Comparison of ENCODE assay signal across 20 cellular contexts in genomic region chr7:77839919-77840318, GRCh38. TPM values are rescaled to one million over a fixed set of nuclear protein-coding genes. Genes with fewer than 3 reads are reported as not detected.
A peak's percentile ranks its signal among the peaks of the same experiment; 100 is the strongest.
DNase-seq lines count a peak whose midpoint lies in the region; ATAC-seq, FAIRE-seq and TF ChIP-seq lines count a peak whose summit lies in the region.
"Had no signal": no experiment of that assay in that cellular context is flagged by ENCODE, and none has a peak within 500 bp of the region (broad histone marks: within the 10 kb centered on the region; RNA-seq: fewer than 3 reads in every experiment).

No MANE protein-coding gene starts in this region.

- H3K4me3 Mint-ChIP-seq in naive B cell = peak overlapping the region in 3 of 8 donors; percentile 22 to 57 (median 39)
- H3K4me3 Mint-ChIP-seq: H9; T-helper 1 cell treated with Interleukin-12 subunit alpha and Interleukin-12 subunit beta and Interleukin-4 antibody, amounts not matched to agents 30 μg/mL and 1 μg/mL, for 36 hours had no signal

- H2AFZ ChIP-seq in OCI-LY7 (ENCODE audit: low read length) = no peak overlapping the region

- FAIRE-seq in G401.6 (lab: Jason Lieb, UNC) = peak; percentile 46
- FAIRE-seq in frontal cortex (lab: Jason Lieb, UNC) = no peak
- FAIRE-seq: A549 had no signal

- no peaks in the 10 kb centered on the region for H3K9me3 ChIP-seq in OCI-LY7 (ENCODE audit: low read length)
- H3K9me3 ChIP-seq: A549, BLaER1, MG63 had no signal

- H3K9me2 ChIP-seq in OCI-LY7 (ENCODE audit: insufficient read depth, low read length) = no peaks in the 10 kb centered on the region

- CTCF ChIA-PET in OCI-LY7 (lab: Charles Lee; ENCODE audit: unreplicated experiment) = no interaction called here

- no peak for DNase-seq in OCI-LY7 (ENCODE audit: low spot score)
- DNase-seq in naive B cell = no peak
- DNase-seq in frontal cortex (ENCODE audit: low spot score in 2 of 2) = no peak
- no peak for DNase-seq in activated naive CD4-positive, alpha-beta T cell treated with anti-CD3 and anti-CD28 coated beads, Interleukin-2, amount 50 U/mL, for 72 hours (ENCODE audit: low spot score in 2 of 2)
- DNase-seq in activated effector memory CD4-positive, alpha-beta T cell treated with Interleukin-2 at 50 U/mL for 16 hours = no peak
- DNase-seq: CD4-positive, alpha-beta memory T cell; DMS153; H9; Kasumi-1; MG63; NCI-H1092; NCI-H1436 treated with DMSO at 0.1 percent for 48 hours; NCI-H2029; NCI-H748 treated with DMSO at 0.1 percent for 48 hours had no signal

- no peak overlapping the region for H3K27ac ChIP-seq in OCI-LY7 (ENCODE audit: low read depth, low read length, poor library complexity, severe bottlenecking)
- H3K27ac ChIP-seq: A549, BLaER1 had no signal

- intact Hi-C loops in OCI-LY7 (cut with micrococcal nuclease; ENCODE audit: unreplicated experiment) = no loop called here

- H3K79me2 ChIP-seq in OCI-LY7 (ENCODE audit: insufficient read depth, low read depth, low read length) = peaks cover 98% of the 10 kb centered on the region

- peak overlapping the region; percentile 61 for H3K4me2 ChIP-seq in OCI-LY7 (ENCODE audit: low read length)
- H3K4me2 ChIP-seq: A549, BLaER1 had no signal

- H4K20me1 ChIP-seq in OCI-LY7 (ENCODE audit: insufficient read depth, low read length) = peaks cover 14% of the 10 kb centered on the region
- H4K20me1 ChIP-seq: BLaER1 had no signal

- peaks cover 46% of the 10 kb centered on the region for H3K36me3 ChIP-seq in OCI-LY7 (ENCODE audit: insufficient read depth, low read length)
- H3K36me3 ChIP-seq: MG63 had no signal

- no TSS peak for BruUV-seq in OCI-LY7 (replicated peaks; lab: Mats Ljungman, UMichigan)

- no peak overlapping the region for H3K4me3 ChIP-seq in OCI-LY7 (ENCODE audit: low read depth, low read length, poor library complexity, severe bottlenecking)
- H3K4me3 ChIP-seq: A549, BLaER1, MG63 had no signal

- peaks cover 25 to 49% (median 36%) of the 10 kb centered on the region in 3 donors for H3K4me1 Mint-ChIP-seq in naive B cell

- H3K27me3 Mint-ChIP-seq in naive B cell = no peaks in the 10 kb centered on the region
- H3K27me3 Mint-ChIP-seq: CD4-positive, alpha-beta memory T cell had no signal

- H3K4me1 ChIP-seq in OCI-LY7 (ENCODE audit: insufficient read depth, low read length, poor library complexity, severe bottlenecking) = peaks cover 35% of the 10 kb centered on the region
- H3K4me1 ChIP-seq: BLaER1 had no signal

- H3K9me3 Mint-ChIP-seq in naive B cell = peaks cover 0 to 4% (median 0%) of the 10 kb centered on the region in 7 donors
- H3K9me3 Mint-ChIP-seq in activated naive CD4-positive, alpha-beta T cell treated with anti-CD3 and anti-CD28 coated beads, Interleukin-2, amount 50 U/mL, for 72 hours = peaks cover 0 to 6% of the 10 kb centered on the region in 2 donors
- H3K9me3 Mint-ChIP-seq: T-helper 1 cell treated with Interleukin-12 subunit alpha and Interleukin-12 subunit beta and Interleukin-4 antibody, amounts not matched to agents 30 μg/mL and 1 μg/mL, for 36 hours had no signal

- H3K36me3 Mint-ChIP-seq in naive B cell = no peaks in the 10 kb centered on the region
- peaks cover 4 to 12% of the 10 kb centered on the region in 2 donors for H3K36me3 Mint-ChIP-seq in activated naive CD4-positive, alpha-beta T cell treated with anti-CD3 and anti-CD28 coated beads, Interleukin-2, amount 50 U/mL, for 72 hours

- ATAC-seq in HG03342 (IDR thresholded peaks at IDR 0.05; ENCODE audit: unreplicated experiment) (peak; percentile 57), naive B cell (ENCODE audit: low read depth in 2 of 2) (peak; percentile 62 to 91), HG02798 (IDR thresholded peaks at IDR 0.05; ENCODE audit: poor library complexity, unreplicated experiment) (no peak)
- no peak for ATAC-seq in activated naive CD4-positive, alpha-beta T cell treated with anti-CD3 and anti-CD28 coated beads, Interleukin-2, amount 50 U/mL, for 72 hours
- ATAC-seq: A549 had no signal

- H3K27ac Mint-ChIP-seq in naive B cell = peak overlapping the region in 4 of 6 donors; percentile 7 to 82 (median 42)
- H3K27ac Mint-ChIP-seq in activated naive CD4-positive, alpha-beta T cell treated with anti-CD3 and anti-CD28 coated beads, Interleukin-2, amount 50 U/mL, for 72 hours = peak overlapping the region in 1 of 2 donors; percentile 91
- H3K27ac Mint-ChIP-seq: H9; T-helper 1 cell treated with Interleukin-12 subunit alpha and Interleukin-12 subunit beta and Interleukin-4 antibody, amounts not matched to agents 30 μg/mL and 1 μg/mL, for 36 hours had no signal

- TF ChIP-seq CTCF in OCI-LY7 (conservative IDR thresholded peaks at IDR 0.05; ENCODE audit: low read length) = no peak

- POLR2A ChIA-PET in OCI-LY7 (lab: Charles Lee) = interaction anchor here (0.7 to 1.2 kb wide), 4 partner anchors 9 to 16 kb away, joined by 3 to 7 read pairs (median 4); no protein-coding TSS in a partner anchor

RNA-seq across cellular contexts. Expression of gene PHTF2, which starts 41.3 kb away (rescaled TPM):
- 26.9 and 29.6 TPM in 2 replicates for total RNA-seq in OCI-LY7 (2014; rRNA removed; shearing (Covaris generic))
- 62.0 and 62.4 TPM in 2 replicates for total RNA-seq in OCI-LY7 (2022)
- 10 to 100 TPM; 14.7 to 34.0 (median 23.8) TPM for polyA plus RNA-seq in naive B cell (ENCODE audit: low read depth in 6 of 6)
- 39.9 TPM for total RNA-seq in frontal cortex
- 10 to 100 TPM; 22.8 to 31.1 TPM for total RNA-seq in activated naive CD4-positive, alpha-beta T cell treated with anti-CD3 and anti-CD28 coated beads, Interleukin-2, amount 50 U/mL, for 72 hours

RNA-seq across cellular contexts. Expression of gene TMEM60, which starts 41.7 kb away (rescaled TPM):
- total RNA-seq in OCI-LY7 (2014; rRNA removed; shearing (Covaris generic)) = 14.6 and 19.2 TPM in 2 replicates
- 23.5 and 29.7 TPM in 2 replicates for total RNA-seq in OCI-LY7 (2022)
- polyA plus RNA-seq in naive B cell (ENCODE audit: low read depth in 6 of 6) = 10 to 100 TPM; 12.4 to 53.5 (median 29.6) TPM
- total RNA-seq in frontal cortex = 15.9 TPM
- 1 to 10 TPM; 7.1 to 9.5 TPM for total RNA-seq in activated naive CD4-positive, alpha-beta T cell treated with anti-CD3 and anti-CD28 coated beads, Interleukin-2, amount 50 U/mL, for 72 hours

Comparison
In these comparisons a context has a peak if more than half of its experiments do, and no peak if none do; other contexts are left out.
1. ATAC-seq: peak in HG03342 (single experiment) and naive B cell (2 of 2); none in activated naive CD4-positive, alpha-beta T cell treated with anti-CD3 and anti-CD28 coated beads, Interleukin-2, amount 50 U/mL, for 72 hours (0 of 2) and HG02798 (single experiment).